Comparison of ENCODE assay signal across 8 cellular contexts in the genomic region with DNA sequence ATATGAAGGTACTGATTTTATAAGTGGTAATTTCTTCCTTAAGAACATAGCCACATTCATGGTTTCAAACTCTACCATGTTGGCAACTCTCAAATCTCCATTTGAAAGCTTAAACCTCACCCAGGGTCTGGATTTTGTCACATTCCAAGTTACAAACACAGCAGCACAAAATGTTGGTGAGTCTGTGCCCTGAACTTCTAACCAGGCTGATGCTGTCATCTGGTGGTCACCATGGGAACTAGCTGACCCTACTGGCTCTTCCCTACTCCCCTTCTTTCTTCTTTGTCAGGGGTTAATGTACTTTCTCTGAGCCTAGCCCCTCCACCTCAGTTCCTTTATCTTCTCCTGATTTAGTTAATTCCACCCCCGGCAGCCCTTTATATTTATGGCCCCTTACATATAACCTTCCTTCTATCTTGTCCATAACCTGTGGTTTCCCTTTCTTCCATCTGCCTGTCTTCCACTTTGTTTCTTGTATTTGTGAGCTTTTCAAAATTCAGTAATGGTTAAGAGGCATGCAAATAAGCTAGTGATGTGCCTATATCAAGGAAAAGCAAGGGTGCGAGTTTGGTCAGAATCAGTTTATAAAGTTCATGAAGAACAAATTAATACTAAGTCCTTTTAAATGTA. TPM values are rescaled to one million over a fixed set of nuclear protein-coding genes. Genes with fewer than 3 reads are reported as not detected.
DNase-seq lines count a peak whose midpoint lies in the region; ATAC-seq, FAIRE-seq and TF ChIP-seq lines count a peak whose summit lies in the region.

No MANE protein-coding gene starts in this region.

- no peaks in the 10 kb centered on the region for H3K9me3 Mint-ChIP-seq in T-helper 1 cell treated with Interleukin-12 subunit alpha and Interleukin-12 subunit beta and Interleukin-4 antibody, amounts not matched to agents 30 μg/mL and 1 μg/mL, for 36 hours

- in situ Hi-C loops in T47D (cut with HindIII; ENCODE audit: low pct_unique_long_range_greater_than_20kb, low sequenced_read_pairs) = no loop called here

- no peak for TF ChIP-seq POLR2A in GM12892 (IDR thresholded peaks at IDR 0.05; ENCODE audit: low read depth, low read length)

- ATAC-seq in HG03565 (IDR thresholded peaks at IDR 0.05; ENCODE audit: unreplicated experiment) (peak; percentile 58), HG03097 (IDR thresholded peaks at IDR 0.05; ENCODE audit: low FRiP score, unreplicated experiment) (no peak)

- peaks cover 50% of the 10 kb centered on the region for H3K4me1 Mint-ChIP-seq in T-helper 1 cell treated with Interleukin-12 subunit alpha and Interleukin-12 subunit beta and Interleukin-4 antibody, amounts not matched to agents 30 μg/mL and 1 μg/mL, for 36 hours (ENCODE audit: low read depth)

- peak; percentile 53 for FAIRE-seq in GM12892 (lab: Jason Lieb, UNC)

- peak overlapping the region; percentile 23 for H3K27ac Mint-ChIP-seq in T-helper 1 cell treated with Interleukin-12 subunit alpha and Interleukin-12 subunit beta and Interleukin-4 antibody, amounts not matched to agents 30 μg/mL and 1 μg/mL, for 36 hours

- H3K36me3 Mint-ChIP-seq in T-helper 1 cell treated with Interleukin-12 subunit alpha and Interleukin-12 subunit beta and Interleukin-4 antibody, amounts not matched to agents 30 μg/mL and 1 μg/mL, for 36 hours (ENCODE audit: low read depth) = peaks cover 67% of the 10 kb centered on the region

- peak; percentile 71 for DNase-seq in AG08395 (ENCODE audit: low spot score)
- no peak for DNase-seq in GM12892 (ENCODE audit: insufficient read length)
- DNase-seq in T47D (ENCODE audit: low read depth in 1 of 2, low spot score in 1 of 2) = peak; percentile 11 to 64
- DNase-seq in inferior parietal cortex (ENCODE audit: extremely low spot score) = peak; percentile 67
- peak; percentile 22 to 47 for DNase-seq in stimulated activated CD4-positive, alpha-beta T cell treated with anti-CD3 and anti-CD28 coated beads, Interleukin-1b, Interleukin-23, amount 100 ng/mL, for 4 hours (ENCODE audit: low read depth in 2 of 2)

- peak overlapping the region; percentile 11 for H3K4me3 Mint-ChIP-seq in T-helper 1 cell treated with Interleukin-12 subunit alpha and Interleukin-12 subunit beta and Interleukin-4 antibody, amounts not matched to agents 30 μg/mL and 1 μg/mL, for 36 hours

- H3K27me3 Mint-ChIP-seq in T-helper 1 cell treated with Interleukin-12 subunit alpha and Interleukin-12 subunit beta and Interleukin-4 antibody, amounts not matched to agents 30 μg/mL and 1 μg/mL, for 36 hours (ENCODE audit: low read depth) = no peaks in the 10 kb centered on the region

RNA-seq across cellular contexts. Expression of gene TGFBR1, which starts 35.9 kb away (rescaled TPM):
- 15.0 TPM for polyA plus RNA-seq in GM12892 (2012; ENCODE audit: missing spikeins)
